ENCODE assay signal across 1 cellular context in genomic region chr6:47650553-47651432, GRCh38.
TF ChIP-seq lines count a peak whose summit lies in the region.

No MANE protein-coding gene starts in this region.

TF ChIP-seq in GM23338, 12 proteins besides CTCF, POLR2A, EP300 and RAD21 (continued from another document):
- TF ChIP-seq ZNF462 (CRISPR knock-in tag; IDR thresholded peaks at IDR 0.05) = no peak
